In the genomic region with DNA sequence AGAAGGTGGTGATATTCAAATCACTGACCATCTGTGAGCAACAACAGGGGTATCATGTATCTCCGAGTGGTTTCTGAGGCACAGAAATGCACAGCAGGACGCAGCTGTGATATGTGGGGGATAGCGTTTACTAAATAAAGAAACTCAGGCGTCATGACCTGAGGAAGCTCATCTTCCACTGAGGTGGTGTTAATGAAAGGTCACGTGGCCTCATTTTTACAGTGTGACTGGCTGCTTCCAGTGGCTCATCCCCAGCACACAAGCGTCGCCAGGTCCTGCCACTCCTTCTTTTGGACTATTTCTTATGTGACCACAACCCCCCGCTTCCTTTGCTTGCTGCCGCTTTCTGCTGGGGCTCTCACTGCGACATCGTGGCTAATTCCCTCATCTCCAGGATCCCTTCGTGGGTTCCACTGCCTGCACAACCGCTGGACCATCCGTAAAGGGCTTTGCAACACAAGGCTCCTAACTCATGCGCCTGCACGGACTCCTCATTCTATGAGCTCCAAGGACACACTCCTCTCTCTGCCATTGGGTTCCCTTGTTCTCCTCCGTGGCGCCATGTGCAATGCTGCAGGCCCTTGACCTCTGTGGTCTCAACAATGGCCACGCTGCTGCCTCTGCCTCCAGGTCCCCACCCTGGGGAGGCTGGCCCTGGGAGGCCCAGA, we compare ENCODE assay signal across 16 cellular contexts.
DNase-seq lines count a peak whose midpoint lies in the region; ATAC-seq, FAIRE-seq and TF ChIP-seq lines count a peak whose summit lies in the region.
"Had no signal": no experiment of that assay in that cellular context is flagged by ENCODE, and none has a peak within 500 bp of the region (broad histone marks: within the 10 kb centered on the region; RNA-seq: fewer than 3 reads in every experiment).

No MANE protein-coding gene starts in this region.

- no peaks in the 10 kb centered on the region for H3K4me1 ChIP-seq in CD8-positive, alpha-beta T cell (ENCODE audit: insufficient read depth, low read length)
- no peaks in the 10 kb centered on the region for H3K4me1 ChIP-seq in naive thymus-derived CD4-positive, alpha-beta T cell (ENCODE audit: control insufficient read depth in 2 of 2, insufficient read depth in 2 of 2, low read length in 2 of 2)
- H3K4me1 ChIP-seq: adrenal gland, prostate gland had no signal

- H3K4me3 ChIP-seq in CD8-positive, alpha-beta T cell (ENCODE audit: low read depth, low read length) = no peak overlapping the region
- no peak overlapping the region for H3K4me3 ChIP-seq in astrocyte of the cerebellum (ENCODE audit: low read depth, low read length)
- H3K4me3 ChIP-seq in naive thymus-derived CD4-positive, alpha-beta T cell (ENCODE audit: low read length) = no peak overlapping the region
- H3K4me3 ChIP-seq: adrenal gland, prostate gland had no signal

- no peaks in the 10 kb centered on the region for H3K9me3 Mint-ChIP-seq in CD8-positive, alpha-beta T cell
- peaks cover 0 to 7% (median 0%) of the 10 kb centered on the region in 11 donors for H3K9me3 Mint-ChIP-seq in naive thymus-derived CD4-positive, alpha-beta T cell
- H3K9me3 Mint-ChIP-seq: mesothelial cell of epicardium had no signal

- in situ Hi-C loops in KBM-7 (cut with MboI; ENCODE audit: low pct_unique_long_range_greater_than_20kb, low sequenced_read_pairs) (no loop called here), astrocyte of the cerebellum (cut with HindIII; ENCODE audit: low sequenced_read_pairs) (no loop called here)

- POLR2A ChIA-PET in CD8-positive, alpha-beta T cell (lab: Charles Lee) = no interaction called here
- POLR2A ChIA-PET in naive thymus-derived CD4-positive, alpha-beta T cell (lab: Charles Lee) = no interaction called here

- no peak overlapping the region for H3K27ac ChIP-seq in CD8-positive, alpha-beta T cell (ENCODE audit: low read depth, low read length)
- no peak overlapping the region for H3K27ac ChIP-seq in naive thymus-derived CD4-positive, alpha-beta T cell (ENCODE audit: low read depth, low read length)
- H3K27ac ChIP-seq: adrenal gland, prostate gland had no signal

- TF ChIP-seq CTCF in CD8-positive, alpha-beta T cell (IDR thresholded peaks at IDR 0.05) = no peak
- TF ChIP-seq CTCF in astrocyte of the cerebellum (IDR thresholded peaks at IDR 0.05; ENCODE audit: low read depth, low read length, missing control alignments) = no peak

- H3K36me3 ChIP-seq in CD8-positive, alpha-beta T cell (ENCODE audit: insufficient read depth, low read length) = peaks cover 8% of the 10 kb centered on the region
- peaks cover 0 to 42% (median 0%) of the 10 kb centered on the region in 3 experiments for H3K36me3 ChIP-seq in naive thymus-derived CD4-positive, alpha-beta T cell (ENCODE audit: control insufficient read depth in 2 of 3, insufficient read depth in 3 of 3, low read length in 3 of 3)
- H3K36me3 ChIP-seq: adrenal gland, prostate gland had no signal

- H3K36me3 Mint-ChIP-seq in CD8-positive, alpha-beta T cell = peaks cover 71% of the 10 kb centered on the region
- peaks cover 7 to 25% (median 21%) of the 10 kb centered on the region in 5 donors for H3K36me3 Mint-ChIP-seq in naive thymus-derived CD4-positive, alpha-beta T cell
- H3K36me3 Mint-ChIP-seq: mesothelial cell of epicardium had no signal

- H3K9me3 ChIP-seq in CD8-positive, alpha-beta T cell (ENCODE audit: low read length) = no peaks in the 10 kb centered on the region
- no peaks in the 10 kb centered on the region for H3K9me3 ChIP-seq in naive thymus-derived CD4-positive, alpha-beta T cell (ENCODE audit: control insufficient read depth in 2 of 3, low read length in 3 of 3)
- H3K9me3 ChIP-seq: adrenal gland, prostate gland, SK-N-SH had no signal

- TF ChIP-seq POLR2A in H54 (IDR thresholded peaks at IDR 0.05; ENCODE audit: low read depth, low read length) = no peak
- no peak for TF ChIP-seq POLR2A in GM12892 (IDR thresholded peaks at IDR 0.05; ENCODE audit: low read depth, low read length)

- DNase-seq in CD8-positive, alpha-beta T cell = no peak
- peak; percentile 8 for DNase-seq in KBM-7
- DNase-seq in astrocyte of the cerebellum (ENCODE audit: low read depth) = peak; percentile 2
- no peak for DNase-seq in naive thymus-derived CD4-positive, alpha-beta T cell
- DNase-seq in H54 (ENCODE audit: insufficient read length, low spot score) = no peak
- no peak for DNase-seq in GM12892 (ENCODE audit: insufficient read length)
- DNase-seq in AG20443 (ENCODE audit: low spot score) = no peak
- DNase-seq: activated CD8-positive, alpha-beta memory T cell treated with anti-CD3 and anti-CD28 coated beads, Interleukin-2, amount 50 U/mL, for 4 hours; NCI-H187 treated with DMSO at 0.1 percent for 48 hours; SK-N-SH; stimulated activated CD4-positive, alpha-beta T cell treated with anti-CD3 and anti-CD28 coated beads, Interleukin-2, amount 100 ng/mL, for 24 hours had no signal

- H3K27ac Mint-ChIP-seq in CD8-positive, alpha-beta T cell = peak overlapping the region; percentile 43
- H3K27ac Mint-ChIP-seq in naive thymus-derived CD4-positive, alpha-beta T cell = peak overlapping the region in 6 of 9 donors; percentile 1 to 74 (median 36)
- H3K27ac Mint-ChIP-seq: mesothelial cell of epicardium; stimulated activated memory B cell treated with anti-CD40 and anti-IgM and Interleukin-4, amounts not matched to agents 10 μg/mL and 1 μg/mL and 100 μg/mL, for 72 hours had no signal

- FAIRE-seq in H54 (lab: Jason Lieb, UNC) (no peak), GM12892 (lab: Jason Lieb, UNC) (no peak)

- no peaks in the 10 kb centered on the region for H3K27me3 ChIP-seq in CD8-positive, alpha-beta T cell (ENCODE audit: insufficient read depth, low read length)
- no peaks in the 10 kb centered on the region for H3K27me3 ChIP-seq in naive thymus-derived CD4-positive, alpha-beta T cell (ENCODE audit: control insufficient read depth in 2 of 2, insufficient read depth in 2 of 2, low read length in 2 of 2)
- H3K27me3 ChIP-seq: adrenal gland had no signal

- ATAC-seq in CD8-positive, alpha-beta T cell = no peak
- ATAC-seq in naive thymus-derived CD4-positive, alpha-beta T cell = no peak
- no peak for ATAC-seq in esophagus mucosa
- ATAC-seq: stimulated activated memory B cell treated with anti-CD40 and anti-IgM and Interleukin-4, amounts not matched to agents 10 μg/mL and 1 μg/mL and 100 μg/mL, for 72 hours had no signal

- intact Hi-C loops in CD8-positive, alpha-beta T cell (cut with DNase I, micrococcal nuclease) = no loop called here
- intact Hi-C loops in naive thymus-derived CD4-positive, alpha-beta T cell (cut with micrococcal nuclease) = no loop called here

- CTCF ChIA-PET in CD8-positive, alpha-beta T cell (lab: Charles Lee) = interaction anchor here (0.6 kb wide), 1 partner anchor 23 kb away, joined by 3 read pairs; no protein-coding TSS in a partner anchor
- CTCF ChIA-PET in naive thymus-derived CD4-positive, alpha-beta T cell (lab: Charles Lee) = no interaction called here

- no peaks in the 10 kb centered on the region for H3K27me3 Mint-ChIP-seq in CD8-positive, alpha-beta T cell (ENCODE audit: low read depth)
- no peaks in the 10 kb centered on the region for H3K27me3 Mint-ChIP-seq in naive thymus-derived CD4-positive, alpha-beta T cell
- H3K27me3 Mint-ChIP-seq: stimulated activated memory B cell treated with anti-CD40 and anti-IgM and Interleukin-4, amounts not matched to agents 10 μg/mL and 1 μg/mL and 100 μg/mL, for 72 hours had no signal

- peaks cover 37% of the 10 kb centered on the region for H3K4me1 Mint-ChIP-seq in CD8-positive, alpha-beta T cell (ENCODE audit: low read depth)
- H3K4me1 Mint-ChIP-seq in naive thymus-derived CD4-positive, alpha-beta T cell = peaks cover 15 to 55% (median 20%) of the 10 kb centered on the region in 7 donors
- H3K4me1 Mint-ChIP-seq: mesothelial cell of epicardium had no signal

- no peak overlapping the region for H3K4me3 Mint-ChIP-seq in CD8-positive, alpha-beta T cell
- no peak overlapping the region for H3K4me3 Mint-ChIP-seq in naive thymus-derived CD4-positive, alpha-beta T cell
- H3K4me3 Mint-ChIP-seq: mesothelial cell of epicardium; stimulated activated memory B cell treated with anti-CD40 and anti-IgM and Interleukin-4, amounts not matched to agents 10 μg/mL and 1 μg/mL and 100 μg/mL, for 72 hours had no signal

Comparison
In these comparisons a context has a peak if more than half of its experiments do, and no peak if none do; other contexts are left out.
1. DNase-seq: peak in KBM-7 (single experiment) and astrocyte of the cerebellum (single experiment); none in CD8-positive, alpha-beta T cell (0 of 7), naive thymus-derived CD4-positive, alpha-beta T cell (0 of 9), H54 (single experiment), GM12892 (single experiment) and AG20443 (single experiment).